Comparison of ENCODE assay signal across 7 cellular contexts in genomic region chr5:93730124-93730523, GRCh38.
"Had no signal": no experiment of that assay in that cellular context is flagged by ENCODE, and none has a peak within 500 bp of the region (broad histone marks: within the 10 kb centered on the region; RNA-seq: fewer than 3 reads in every experiment).

No MANE protein-coding gene starts in this region.

- H3K27ac ChIP-seq: HL-60, KMS-11 had no signal

- H3K27ac Mint-ChIP-seq: IgD-negative memory B cell had no signal

- H3K4me3 Mint-ChIP-seq: IgD-negative memory B cell had no signal

- H3K4me3 ChIP-seq: K562 had no signal

- H3K27me3 Mint-ChIP-seq: IgD-negative memory B cell had no signal

- DNase-seq: IMR-90, KBM-7, KG1 had no signal
